11 cellular contexts compared by ENCODE assay signal in the genomic region with DNA sequence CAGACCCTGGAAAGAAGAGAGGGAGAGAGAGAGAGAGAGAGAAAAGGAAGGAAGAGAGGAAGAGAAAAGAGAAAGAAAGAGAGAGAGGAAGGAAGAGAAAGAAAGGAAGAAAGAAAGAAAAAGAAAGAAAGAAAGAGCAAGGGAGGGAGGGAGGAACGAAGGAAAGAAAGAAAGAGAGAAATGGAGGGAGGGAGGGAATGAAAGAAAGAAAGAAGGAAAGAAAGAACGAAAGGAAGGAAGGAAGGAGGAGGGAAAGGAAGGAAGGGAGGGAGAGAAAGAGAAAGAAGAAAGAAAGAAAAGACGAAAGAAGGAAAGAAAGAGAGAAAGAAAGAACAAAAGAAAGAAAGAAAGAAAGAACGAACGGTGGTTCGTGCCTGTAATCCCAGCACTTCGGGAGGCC.
"Had no signal": no experiment of that assay in that cellular context is flagged by ENCODE, and none has a peak within 500 bp of the region (broad histone marks: within the 10 kb centered on the region; RNA-seq: fewer than 3 reads in every experiment).

No MANE protein-coding gene starts in this region.

- DNase-seq: GM23248, GOT3, H7, H9, HCEC 1CT, HFFc6 had no signal

- H3K4me3 ChIP-seq: GM23248, GM23338, HAP-1 had no signal

- FAIRE-seq: H1, H54 had no signal

- H3K27ac ChIP-seq: GM23248 had no signal

- H3K4me3 Mint-ChIP-seq: GM23338, H9, HFFc6 had no signal

- H2AFZ ChIP-seq: GM23248, GM23338 had no signal

- H3K4me2 ChIP-seq: GM23338 had no signal

- H3K4me1 Mint-ChIP-seq: GM23338, H9 had no signal

- H3K27ac Mint-ChIP-seq: GM23338, H9, HFFc6 had no signal

- H3K9me3 ChIP-seq: HAP-1 had no signal

- ATAC-seq: GM23338, HCT116 had no signal

- H3K4me1 ChIP-seq: HAP-1 had no signal

- H3K9ac ChIP-seq: GM23248 had no signal

- H3K9me3 Mint-ChIP-seq: GM23338, H9, HFFc6 had no signal

- H3K36me3 ChIP-seq: HAP-1 had no signal
